10 cellular contexts compared by ENCODE assay signal in the genomic region with DNA sequence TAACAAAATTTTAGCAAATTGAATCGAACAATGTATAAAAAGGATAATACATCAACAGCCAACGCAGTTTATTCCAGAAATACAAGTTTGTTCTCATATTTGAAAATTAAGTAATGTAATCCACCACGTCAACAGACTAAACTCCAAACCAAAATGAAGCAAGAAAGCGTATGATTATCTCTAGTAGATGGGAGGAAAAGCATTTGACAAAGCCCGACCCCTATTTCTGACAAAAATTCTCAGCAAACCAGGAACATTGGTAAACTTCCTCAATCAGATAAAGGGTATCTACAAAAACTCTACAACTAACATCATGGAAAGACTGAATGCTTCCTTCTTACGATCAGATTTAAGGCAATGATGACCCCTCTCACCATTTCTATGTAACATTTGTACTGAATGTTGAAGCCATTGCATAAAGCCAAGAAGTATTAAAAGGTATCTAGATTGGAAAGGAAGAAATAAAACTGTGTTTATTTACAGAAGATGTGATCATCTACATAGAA. TPM values are rescaled to one million over a fixed set of nuclear protein-coding genes. Genes with fewer than 3 reads are reported as not detected.
"Had no signal": no experiment of that assay in that cellular context is flagged by ENCODE, and none has a peak within 500 bp of the region (broad histone marks: within the 10 kb centered on the region; RNA-seq: fewer than 3 reads in every experiment).

No MANE protein-coding gene starts in this region.

- H3K4me1 Mint-ChIP-seq: GM23338 had no signal

- H3K4me3 Mint-ChIP-seq: GM23338, H9, HFFc6 had no signal

- DNase-seq: GM23248, GOT3, H7, H9, HCEC 1CT, HFFc6 had no signal

- H3K4me2 ChIP-seq: GM23338 had no signal

- ATAC-seq: GM23338, HCT116 had no signal

- H3K27ac Mint-ChIP-seq: GM23338, H9, HFFc6 had no signal

- H3K4me1 ChIP-seq: HAP-1 had no signal

- H2AFZ ChIP-seq: GM23248, GM23338 had no signal

- H3K27ac ChIP-seq: GM23248 had no signal

- H3K9ac ChIP-seq: GM23248 had no signal

- H3K4me3 ChIP-seq: GM23248, GM23338, HAP-1 had no signal

- H3K36me3 ChIP-seq: HAP-1 had no signal

- H3K9me3 ChIP-seq: HAP-1 had no signal

RNA-seq across cellular contexts. Expression of a gene that starts 34.3 kb away (rescaled TPM):
- total RNA-seq: GM23248, H4, HFFc6 had no signal
- polyA plus RNA-seq: GM23248 had no signal
